ENCODE assay signal across 9 cellular contexts in genomic region chr5:177371120-177371537, GRCh38. TPM values are rescaled to one million over a fixed set of nuclear protein-coding genes. Genes with fewer than 3 reads are reported as not detected.
DNase-seq lines count a peak whose midpoint lies in the region; ATAC-seq and TF ChIP-seq lines count a peak whose summit lies in the region.
"Had no signal": no experiment of that assay in that cellular context is flagged by ENCODE, and none has a peak within 500 bp of the region (broad histone marks: within the 10 kb centered on the region; RNA-seq: fewer than 3 reads in every experiment).

No MANE protein-coding gene starts in this region.

- peaks cover 53% of the 10 kb centered on the region for H3K36me3 Mint-ChIP-seq in effector memory CD8-positive, alpha-beta T cell (ENCODE audit: insufficient read depth)

- H3K36me3 ChIP-seq in BE2C (no peaks in the 10 kb centered on the region), MG63 (peaks cover 2% of the 10 kb centered on the region; the same call in 1 of the 2 replicates), neural cell (ENCODE audit: insufficient read depth, low read length) (no peaks in the 10 kb centered on the region)

- H3K9me3 Mint-ChIP-seq in effector memory CD8-positive, alpha-beta T cell: no peaks in the 10 kb centered on the region

- H3K4me1 Mint-ChIP-seq in effector memory CD8-positive, alpha-beta T cell (ENCODE audit: low read depth in 2 of 2): peaks cover 31 to 47% of the 10 kb centered on the region in 2 donors

- H3K9me2 ChIP-seq in neural cell (ENCODE audit: insufficient read depth, low read length): no peaks in the 10 kb centered on the region

- DNase-seq in BE2C (no peak), MG63 (no peak), hypothalamus (lab: John Stamatoyannopoulos, UW) (no peak), DMS 273 treated with DMSO at 0.1 percent for 48 hours (lab: John Stamatoyannopoulos, UW) (no peak), NCI-H1417 treated with DMSO at 0.1 percent for 48 hours (lab: John Stamatoyannopoulos, UW) (no peak)
- no peak for DNase-seq in effector memory CD8-positive, alpha-beta T cell
- DNase-seq: RPMI8226 had no signal

- H3K79me2 ChIP-seq in neural cell (replicated peaks; ENCODE audit: insufficient read depth, low read length): no peaks in the 10 kb centered on the region

- TF ChIP-seq EP300 in neural cell (conservative IDR thresholded peaks at IDR 0.05; ENCODE audit: poor library complexity, severe bottlenecking): no peak

- peaks cover 4% of the 10 kb centered on the region for H3K4me1 ChIP-seq in BE2C

- H3K27me3 ChIP-seq in BE2C (no peaks in the 10 kb centered on the region), MG63 (no peaks in the 10 kb centered on the region), neural cell (ENCODE audit: insufficient read depth, low read depth, low read length) (peaks cover 4% of the 10 kb centered on the region)

- H3K9me3 ChIP-seq in BE2C: no peaks in the 10 kb centered on the region
- H3K9me3 ChIP-seq in MG63: no peaks in the 10 kb centered on the region
- no peaks in the 10 kb centered on the region for H3K9me3 ChIP-seq in neural cell (ENCODE audit: low read length)

- peak overlapping the region; percentile 64 to 91 for H3K27ac Mint-ChIP-seq in effector memory CD8-positive, alpha-beta T cell

- TF ChIP-seq RAD21 in neural cell (conservative IDR thresholded peaks at IDR 0.05): no peak

- H3K27ac ChIP-seq in neural cell (ENCODE audit: low read length): no peak overlapping the region

- peak overlapping the region; percentile 49 for H3K9ac ChIP-seq in neural cell (ENCODE audit: low read length)

- H4K20me1 ChIP-seq in neural cell (ENCODE audit: insufficient read depth): no peaks in the 10 kb centered on the region

- H3K4me3 Mint-ChIP-seq in effector memory CD8-positive, alpha-beta T cell: peak overlapping the region; percentile 40 to 81

- TF ChIP-seq CTCF in BE2C (IDR thresholded peaks at IDR 0.05; ENCODE audit: low read depth, low read length) (no peak), neural cell (IDR thresholded peaks at IDR 0.05; ENCODE audit: poor library complexity, severe bottlenecking) (no peak)

- H3K4me3 ChIP-seq in BE2C (ENCODE audit: low read depth, low read length) (peak overlapping the region; percentile 52), MG63 (peak overlapping the region; percentile 58), neural cell (ENCODE audit: low read length) (peak overlapping the region; percentile 60)

- no peak overlapping the region for H3K4me2 ChIP-seq in neural cell (ENCODE audit: low read length)

- H3K27me3 Mint-ChIP-seq in effector memory CD8-positive, alpha-beta T cell: no peaks in the 10 kb centered on the region

- no peak for ATAC-seq in effector memory CD8-positive, alpha-beta T cell (replicated peaks)
- no peak for ATAC-seq in HG03095 (IDR thresholded peaks at IDR 0.05; ENCODE audit: unreplicated experiment)

- no peaks in the 10 kb centered on the region for H3F3A ChIP-seq in neural cell (ENCODE audit: insufficient read depth, low read length, poor library complexity, severe bottlenecking)

- H2AFZ ChIP-seq in neural cell (ENCODE audit: low read depth, low read length): peak overlapping the region; percentile 33

TF ChIP-seq in neural cell, 6 proteins besides CTCF, POLR2A, EP300 and RAD21:
- no peak for TF ChIP-seq TAF1 (IDR thresholded peaks at IDR 0.05; ENCODE audit: low read depth)
- no peak for TF ChIP-seq EZH2 (IDR thresholded peaks at IDR 0.05; ENCODE audit: borderline replicate concordance, insufficient read depth, low read length, poor library complexity, severe bottlenecking)
- TF ChIP-seq MXI1 (conservative IDR thresholded peaks at IDR 0.05; ENCODE audit: poor library complexity, severe bottlenecking): no peak
- TF ChIP-seq POLR2AphosphoS5 (IDR thresholded peaks at IDR 0.05): no peak
- TF ChIP-seq, protein P1, sequence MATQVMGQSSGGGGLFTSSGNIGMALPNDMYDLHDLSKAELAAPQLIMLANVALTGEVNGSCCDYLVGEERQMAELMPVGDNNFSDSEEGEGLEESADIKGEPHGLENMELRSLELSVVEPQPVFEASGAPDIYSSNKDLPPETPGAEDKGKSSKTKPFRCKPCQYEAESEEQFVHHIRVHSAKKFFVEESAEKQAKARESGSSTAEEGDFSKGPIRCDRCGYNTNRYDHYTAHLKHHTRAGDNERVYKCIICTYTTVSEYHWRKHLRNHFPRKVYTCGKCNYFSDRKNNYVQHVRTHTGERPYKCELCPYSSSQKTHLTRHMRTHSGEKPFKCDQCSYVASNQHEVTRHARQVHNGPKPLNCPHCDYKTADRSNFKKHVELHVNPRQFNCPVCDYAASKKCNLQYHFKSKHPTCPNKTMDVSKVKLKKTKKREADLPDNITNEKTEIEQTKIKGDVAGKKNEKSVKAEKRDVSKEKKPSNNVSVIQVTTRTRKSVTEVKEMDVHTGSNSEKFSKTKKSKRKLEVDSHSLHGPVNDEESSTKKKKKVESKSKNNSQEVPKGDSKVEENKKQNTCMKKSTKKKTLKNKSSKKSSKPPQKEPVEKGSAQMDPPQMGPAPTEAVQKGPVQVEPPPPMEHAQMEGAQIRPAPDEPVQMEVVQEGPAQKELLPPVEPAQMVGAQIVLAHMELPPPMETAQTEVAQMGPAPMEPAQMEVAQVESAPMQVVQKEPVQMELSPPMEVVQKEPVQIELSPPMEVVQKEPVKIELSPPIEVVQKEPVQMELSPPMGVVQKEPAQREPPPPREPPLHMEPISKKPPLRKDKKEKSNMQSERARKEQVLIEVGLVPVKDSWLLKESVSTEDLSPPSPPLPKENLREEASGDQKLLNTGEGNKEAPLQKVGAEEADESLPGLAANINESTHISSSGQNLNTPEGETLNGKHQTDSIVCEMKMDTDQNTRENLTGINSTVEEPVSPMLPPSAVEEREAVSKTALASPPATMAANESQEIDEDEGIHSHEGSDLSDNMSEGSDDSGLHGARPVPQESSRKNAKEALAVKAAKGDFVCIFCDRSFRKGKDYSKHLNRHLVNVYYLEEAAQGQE (IDR thresholded peaks at IDR 0.05; ENCODE audit: borderline replicate concordance): no peak
- no peak for TF ChIP-seq SMC3 (conservative IDR thresholded peaks at IDR 0.05; ENCODE audit: poor library complexity)

RNA-seq across cellular contexts. Expression of gene SLC34A1, which starts 13.1 kb away (rescaled TPM):
- polyA plus RNA-seq in BE2C (2012; ENCODE audit: insufficient read depth, insufficient read length, low read depth): not detected
- not detected in 2 replicates for total RNA-seq in MG63 (2014; rRNA removed; shearing (Covaris generic); ENCODE audit: low replicate concordance)
- not detected in 2 replicates for polyA plus RNA-seq in neural cell
- polyA minus RNA-seq in neural cell: not detected in 2 replicates

RNA-seq across cellular contexts. Expression of gene RGS14, which starts 13.4 kb away (rescaled TPM):
- 11.1 TPM for polyA plus RNA-seq in BE2C (2012; ENCODE audit: insufficient read depth, insufficient read length, low read depth)
- total RNA-seq in MG63 (2014; rRNA removed; shearing (Covaris generic); ENCODE audit: low replicate concordance): 10.7 and 16.7 TPM in 2 replicates
- polyA plus RNA-seq in neural cell: 23.4 and 32.3 TPM in 2 replicates
- 3.9 and 7.9 TPM in 2 replicates for polyA minus RNA-seq in neural cell

RNA-seq across cellular contexts. Expression of gene LMAN2, which starts 19.7 kb away (rescaled TPM):
- 463 TPM for polyA plus RNA-seq in BE2C (2012; ENCODE audit: insufficient read depth, insufficient read length, low read depth)
- total RNA-seq in MG63 (2014; rRNA removed; shearing (Covaris generic); ENCODE audit: low replicate concordance): 296 and 502 TPM in 2 replicates
- 155 and 156 TPM in 2 replicates for polyA plus RNA-seq in neural cell
- 108 and 132 TPM in 2 replicates for polyA minus RNA-seq in neural cell

RNA-seq across cellular contexts. Expression of gene PFN3, which starts 29.3 kb away (rescaled TPM):
- not detected for polyA plus RNA-seq in BE2C (2012; ENCODE audit: insufficient read depth, insufficient read length, low read depth)
- not detected in 2 replicates for total RNA-seq in MG63 (2014; rRNA removed; shearing (Covaris generic); ENCODE audit: low replicate concordance)
- polyA plus RNA-seq in neural cell: not detected in 2 replicates
- not detected in 2 replicates for polyA minus RNA-seq in neural cell

RNA-seq across cellular contexts. Expression of gene F12, which starts 38.2 kb away (rescaled TPM):
- polyA plus RNA-seq in BE2C (2012; ENCODE audit: insufficient read depth, insufficient read length, low read depth): 68.2 TPM
- 1.3 and 2.3 TPM in 2 replicates for total RNA-seq in MG63 (2014; rRNA removed; shearing (Covaris generic); ENCODE audit: low replicate concordance)
- polyA plus RNA-seq in neural cell: 1.4 and 7.8 TPM in 2 replicates
- 2.9 and 3.6 TPM in 2 replicates for polyA minus RNA-seq in neural cell
